In genomic region chr3:152268501-152269422, GRCh38 we compare ENCODE assay signal across 8 cellular contexts. TPM values are rescaled to one million over a fixed set of nuclear protein-coding genes. Genes with fewer than 3 reads are reported as not detected.
A peak's percentile ranks its signal among the peaks of the same experiment; 100 is the strongest.
DNase-seq lines count a peak whose midpoint lies in the region; ATAC-seq lines count a peak whose summit lies in the region.

A gene with protein sequence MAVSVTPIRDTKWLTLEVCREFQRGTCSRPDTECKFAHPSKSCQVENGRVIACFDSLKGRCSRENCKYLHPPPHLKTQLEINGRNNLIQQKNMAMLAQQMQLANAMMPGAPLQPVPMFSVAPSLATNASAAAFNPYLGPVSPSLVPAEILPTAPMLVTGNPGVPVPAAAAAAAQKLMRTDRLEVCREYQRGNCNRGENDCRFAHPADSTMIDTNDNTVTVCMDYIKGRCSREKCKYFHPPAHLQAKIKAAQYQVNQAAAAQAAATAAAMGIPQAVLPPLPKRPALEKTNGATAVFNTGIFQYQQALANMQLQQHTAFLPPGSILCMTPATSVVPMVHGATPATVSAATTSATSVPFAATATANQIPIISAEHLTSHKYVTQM (plus strand): TSS chr3:152268929. CDS start chr3:152300194, 31,265 bp downstream.

- ATAC-seq in HG03439 (IDR thresholded peaks at IDR 0.05; ENCODE audit: unreplicated experiment) = peak; percentile 74

- H3K36me3 Mint-ChIP-seq in activated CD4-positive, alpha-beta T cell treated with anti-CD3 and anti-CD28 coated beads, Interleukin-2, amount 10 ng/mL, durations not matched to agents 24 days and 14 days (ENCODE audit: low read depth) = peaks cover 43% of the 10 kb centered on the region

- no peaks in the 10 kb centered on the region for H3K27me3 Mint-ChIP-seq in activated CD4-positive, alpha-beta T cell treated with anti-CD3 and anti-CD28 coated beads, Interleukin-2, amount 10 ng/mL, durations not matched to agents 24 days and 14 days

- peak within 1 kb of the TSS; percentile 83 for H3K4me3 Mint-ChIP-seq in activated CD4-positive, alpha-beta T cell treated with anti-CD3 and anti-CD28 coated beads, Interleukin-2, amount 10 ng/mL, durations not matched to agents 24 days and 14 days

- peak within 1 kb of the TSS; percentile 92 for H3K27ac ChIP-seq in cingulate gyrus (ENCODE audit: low read depth, low read length)
- peak within 1 kb of the TSS; percentile 93 for H3K27ac ChIP-seq in layer of hippocampus (ENCODE audit: low read depth, low read length)

- intact Hi-C loops in activated CD4-positive, alpha-beta T cell treated with anti-CD3 and anti-CD28 coated beads, Interleukin-2, amount 10 ng/mL, durations not matched to agents 24 days and 14 days (cut with micrococcal nuclease) = loop anchor here (1.0 to 5.0 kb wide), 6 partner anchors 10 to 1506 kb away; partner anchors contain the start of gene SIAH2

- DNase-seq in AML-193 (lab: John Stamatoyannopoulos, UW) = peak; percentile 91 to 95
- peak; percentile 26 for DNase-seq in GM19238 (ENCODE audit: insufficient read length, low spot score)
- DNase-seq in NCI-H524 treated with DMSO at 0.1 percent for 48 hours (lab: John Stamatoyannopoulos, UW) = peak; percentile 74
- DNase-seq in activated CD4-positive, alpha-beta T cell treated with anti-CD3 and anti-CD28 coated beads, Interleukin-2, amount 10 ng/mL, durations not matched to agents 24 days and 14 days = peak; percentile 95
- peak; percentile 68 to 74 for DNase-seq in stimulated activated CD4-positive, alpha-beta T cell treated with anti-CD3 and anti-CD28 coated beads, Interleukin-1b, Interleukin-23, amount 100 ng/mL, for 4 hours (ENCODE audit: low read depth in 2 of 2)

- H3K4me1 Mint-ChIP-seq in activated CD4-positive, alpha-beta T cell treated with anti-CD3 and anti-CD28 coated beads, Interleukin-2, amount 10 ng/mL, durations not matched to agents 24 days and 14 days = peaks cover 48% of the 10 kb centered on the region

- peak within 1 kb of the TSS; percentile 94 for H3K27ac Mint-ChIP-seq in activated CD4-positive, alpha-beta T cell treated with anti-CD3 and anti-CD28 coated beads, Interleukin-2, amount 10 ng/mL, durations not matched to agents 24 days and 14 days

- H3K9me3 Mint-ChIP-seq in activated CD4-positive, alpha-beta T cell treated with anti-CD3 and anti-CD28 coated beads, Interleukin-2, amount 10 ng/mL, durations not matched to agents 24 days and 14 days = no peaks in the 10 kb centered on the region

- H3K27me3 ChIP-seq in layer of hippocampus (ENCODE audit: control insufficient read depth, insufficient read depth, low read length) = no peaks in the 10 kb centered on the region

RNA-seq across cellular contexts. Expression of the gene that starts here (rescaled TPM):
- 296 and 298 TPM in 2 replicates for total RNA-seq in activated CD4-positive, alpha-beta T cell treated with anti-CD3 and anti-CD28 coated beads, Interleukin-2, amount 10 ng/mL, durations not matched to agents 24 days and 14 days

Comparison
In these comparisons a context has a peak if more than half of its experiments do, and no peak if none do; other contexts are left out.
1. Peak in every context shown above with its lines: DNase-seq, ATAC-seq and H3K27ac ChIP-seq.
2. DNase-seq: peak in every context shown above with its lines; median percentile 95 in activated CD4-positive, alpha-beta T cell treated with anti-CD3 and anti-CD28 coated beads, Interleukin-2, amount 10 ng/mL, durations not matched to agents 24 days and 14 days; 93 in AML-193; 74 in NCI-H524 treated with DMSO at 0.1 percent for 48 hours; 71 in stimulated activated CD4-positive, alpha-beta T cell treated with anti-CD3 and anti-CD28 coated beads, Interleukin-1b, Interleukin-23, amount 100 ng/mL, for 4 hours; 26 in GM19238.